In the genomic region with DNA sequence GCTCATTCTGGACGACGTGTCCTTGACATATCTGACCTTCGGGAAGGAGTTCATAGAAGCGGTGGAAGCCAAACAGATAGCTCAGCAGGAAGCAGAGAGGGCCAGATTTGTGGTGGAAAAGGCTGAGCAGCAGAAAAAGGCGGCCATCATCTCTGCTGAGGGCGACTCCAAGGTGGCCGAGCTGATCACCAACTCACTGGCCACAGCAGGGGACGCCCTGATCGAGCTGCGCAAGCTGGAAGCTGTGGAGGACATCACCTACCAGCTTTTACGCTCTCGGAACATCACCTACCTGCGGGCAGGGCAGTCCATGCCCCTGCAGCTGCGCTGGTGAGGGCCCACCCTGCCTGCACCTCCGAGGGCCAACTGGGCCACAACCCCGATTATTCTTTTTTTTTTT, we compare ENCODE assay signal across 39 cellular contexts.
"Had no signal": no experiment of that assay in that cellular context is flagged by ENCODE, and none has a peak within 500 bp of the region (broad histone marks: within the 10 kb centered on the region; RNA-seq: fewer than 3 reads in every experiment).

No MANE protein-coding gene starts in this region.

- H3K27me3 Mint-ChIP-seq: activated naive CD4-positive, alpha-beta T cell treated with anti-CD3 and anti-CD28 coated beads, Interleukin-2, amount 50 U/mL, for 24 hours; activated naive CD8-positive, alpha-beta T cell; activated naive CD8-positive, alpha-beta T cell treated with anti-CD3 and anti-CD28 coated beads for 36 hours; activated naive CD8-positive, alpha-beta T cell treated with anti-CD3 and anti-CD28 coated beads, Interleukin-2, amount 50 U/mL, for 24 hours; activated T-cell treated with anti-CD3 and anti-CD28 coated beads, Interleukin-2, amount 50 U/mL, for 24 hours; activated T-helper 17 cell treated with anti-CD3 and anti-CD28 coated beads, Interleukin-2, amount 50 U/mL, for 72 hours; central memory CD8-positive, alpha-beta T cell had no signal

- H3K36me3 Mint-ChIP-seq: activated naive CD4-positive, alpha-beta T cell treated with anti-CD3 and anti-CD28 coated beads, Interleukin-2, amount 10 ng/mL, durations not matched to agents 7 days and 5 days; activated naive CD4-positive, alpha-beta T cell treated with anti-CD3 and anti-CD28 coated beads, Interleukin-2, amount 50 U/mL, for 72 hours; activated naive CD8-positive, alpha-beta T cell treated with anti-CD3 and anti-CD28 coated beads, Interleukin-2, amount 10 ng/mL, durations not matched to agents 7 days and 5 days had no signal

- H3K4me1 ChIP-seq: adrenal gland, ascending aorta, body of pancreas, breast epithelium had no signal

- H3K9me3 Mint-ChIP-seq: activated naive CD4-positive, alpha-beta T cell treated with anti-CD3 and anti-CD28 coated beads for 36 hours; activated naive CD4-positive, alpha-beta T cell treated with anti-CD3 and anti-CD28 coated beads, Interleukin-2, amount 10 ng/mL, durations not matched to agents 7 days and 5 days; activated naive CD4-positive, alpha-beta T cell treated with anti-CD3 and anti-CD28 coated beads, Interleukin-2, amount 50 U/mL, for 24 hours; activated naive CD4-positive, alpha-beta T cell treated with anti-CD3 and anti-CD28 coated beads, Interleukin-2, amount 50 U/mL, for 72 hours; activated naive CD8-positive, alpha-beta T cell treated with anti-CD3 and anti-CD28 coated beads for 36 hours; activated naive CD8-positive, alpha-beta T cell treated with anti-CD3 and anti-CD28 coated beads, Interleukin-2, amount 10 ng/mL, durations not matched to agents 7 days and 5 days; activated T-cell treated with anti-CD3 and anti-CD28 coated beads, Interleukin-2, amount 50 U/mL, for 24 hours; activated T-cell treated with anti-CD3 and anti-CD28 coated beads, Interleukin-2, amount 50 U/mL, for 4 hours; activated T-cell treated with anti-CD3 and anti-CD28 coated beads, Interleukin-2, amount 50 U/mL, for 72 hours; activated T-helper 1 cell treated with anti-CD3 and anti-CD28 coated beads, Interleukin-12 subunit alpha, Interleukin-12 subunit beta, Interleukin-2, Interleukin-4 antibody, amounts not matched to agents 30 ng/mL and 10 ng/mL and 1 ng/mL, durations not matched to agents 14 hours and 24 hours and 36 hours; activated T-helper 17 cell treated with anti-CD3 and anti-CD28 coated beads, Interleukin-2, amount 50 U/mL, for 72 hours; activated T-helper 2 cell treated with anti-CD3 and anti-CD28 coated beads, Interferon-gamma antibody, Interleukin-2, Interleukin-4, amounts not matched to agents 10 μg/mL and 5 μg/mL and 100 μg/mL, durations not matched to agents 14 hours and 24 hours and 36 hours; central memory CD8-positive, alpha-beta T cell had no signal

- H3K4me3 Mint-ChIP-seq: activated naive CD4-positive, alpha-beta T cell treated with anti-CD3 and anti-CD28 coated beads for 36 hours; activated naive CD4-positive, alpha-beta T cell treated with anti-CD3 and anti-CD28 coated beads, Interleukin-2, amount 10 ng/mL, durations not matched to agents 7 days and 5 days; activated naive CD4-positive, alpha-beta T cell treated with anti-CD3 and anti-CD28 coated beads, Interleukin-2, amount 50 U/mL, for 24 hours; activated naive CD8-positive, alpha-beta T cell; activated naive CD8-positive, alpha-beta T cell treated with anti-CD3 and anti-CD28 coated beads for 36 hours; activated naive CD8-positive, alpha-beta T cell treated with anti-CD3 and anti-CD28 coated beads, Interleukin-2, amount 10 ng/mL, durations not matched to agents 7 days and 5 days; activated naive CD8-positive, alpha-beta T cell treated with anti-CD3 and anti-CD28 coated beads, Interleukin-2, amount 50 U/mL, for 24 hours; activated T-cell treated with anti-CD3 and anti-CD28 coated beads, Interleukin-2, amount 50 U/mL, for 24 hours; activated T-cell treated with anti-CD3 and anti-CD28 coated beads, Interleukin-2, amount 50 U/mL, for 4 hours; activated T-cell treated with anti-CD3 and anti-CD28 coated beads, Interleukin-2, amount 50 U/mL, for 72 hours; activated T-helper 1 cell treated with anti-CD3 and anti-CD28 coated beads, Interleukin-12 subunit alpha, Interleukin-12 subunit beta, Interleukin-2, Interleukin-4 antibody, amounts not matched to agents 30 ng/mL and 10 ng/mL and 1 ng/mL, durations not matched to agents 14 hours and 24 hours and 36 hours; activated T-helper 17 cell treated with anti-CD3 and anti-CD28 coated beads, Interleukin-2, amount 50 U/mL, for 72 hours; brain; central memory CD8-positive, alpha-beta T cell had no signal

- H3K9me3 ChIP-seq: adrenal gland, ascending aorta, body of pancreas, breast epithelium had no signal

- DNase-seq: activated effector memory CD4-positive, alpha-beta T cell treated with anti-CD3 and anti-CD28 coated beads, Interleukin-2, amount 50 U/mL, for 16 hours; activated effector memory CD4-positive, alpha-beta T cell treated with Interleukin-2 at 50 U/mL for 16 hours; activated gamma-delta T cell; activated gamma-delta T cell treated with Interleukin-2 at 50 U/mL for 16 hours; activated naive CD4-positive, alpha-beta T cell; activated naive CD4-positive, alpha-beta T cell treated with anti-CD3 and anti-CD28 coated beads for 36 hours; activated naive CD4-positive, alpha-beta T cell treated with anti-CD3 and anti-CD28 coated beads, Interleukin-2, amount 10 ng/mL, durations not matched to agents 7 days and 5 days; activated naive CD4-positive, alpha-beta T cell treated with anti-CD3 and anti-CD28 coated beads, Interleukin-2, amount 50 U/mL, for 16 hours; activated naive CD4-positive, alpha-beta T cell treated with Interleukin-2 at 50 U/mL for 16 hours; activated naive CD8-positive, alpha-beta T cell treated with anti-CD3 and anti-CD28 coated beads for 36 hours; activated naive CD8-positive, alpha-beta T cell treated with anti-CD3 and anti-CD28 coated beads, Interleukin-2, amount 10 ng/mL, durations not matched to agents 7 days and 5 days; activated naive CD8-positive, alpha-beta T cell treated with anti-CD3 and anti-CD28 coated beads, Interleukin-2, amount 50 U/mL, for 24 hours; activated T-cell treated with anti-CD3 and anti-CD28 coated beads, Interleukin-2, amount 50 U/mL, for 1 hour; activated T-cell treated with anti-CD3 and anti-CD28 coated beads, Interleukin-2, amount 50 U/mL, for 24 hours; activated T-cell treated with anti-CD3 and anti-CD28 coated beads, Interleukin-2, amount 50 U/mL, for 4 hours; activated T-cell treated with anti-CD3 and anti-CD28 coated beads, Interleukin-2, amount 50 U/mL, for 48 hours; activated T-cell treated with anti-CD3 and anti-CD28 coated beads, Interleukin-2, amount 50 U/mL, for 72 hours; adrenal gland; amniotic stem cell; amygdala; anterior cingulate cortex; aorta; body of pancreas; brain microvascular endothelial cell; caudate nucleus; central memory CD4-positive, alpha-beta T cell; cerebellar nuclear complex had no signal

- H3K4me3 ChIP-seq: adrenal gland, ascending aorta, body of pancreas, breast epithelium, cardiac muscle cell had no signal

- H3K27me3 ChIP-seq: adrenal gland, ascending aorta, body of pancreas, brain microvascular endothelial cell, breast epithelium, cardiac muscle cell had no signal

- ATAC-seq: activated naive CD4-positive, alpha-beta T cell treated with anti-CD3 and anti-CD28 coated beads, Interleukin-2, amount 50 U/mL, for 72 hours; activated naive CD8-positive, alpha-beta T cell treated with anti-CD3 and anti-CD28 coated beads, Interleukin-2, amount 50 U/mL, for 24 hours; activated T-cell treated with anti-CD3 and anti-CD28 coated beads, Interleukin-2, amount 50 U/mL, for 4 hours; activated T-cell treated with anti-CD3 and anti-CD28 coated beads, Interleukin-2, amount 50 U/mL, for 72 hours; activated T-helper 17 cell treated with anti-CD3 and anti-CD28 coated beads, Interleukin-2, amount 50 U/mL, for 72 hours; body of pancreas had no signal

- H3K27ac ChIP-seq: adrenal gland, ascending aorta, body of pancreas, brain microvascular endothelial cell, breast epithelium, cardiac muscle cell had no signal

- H3K36me3 ChIP-seq: adrenal gland, ascending aorta, brain microvascular endothelial cell, breast epithelium, cardiac muscle cell had no signal

- H3K4me1 Mint-ChIP-seq: activated naive CD8-positive, alpha-beta T cell treated with anti-CD3 and anti-CD28 coated beads for 36 hours; activated naive CD8-positive, alpha-beta T cell treated with anti-CD3 and anti-CD28 coated beads, Interleukin-2, amount 50 U/mL, for 24 hours; activated T-helper 17 cell treated with anti-CD3 and anti-CD28 coated beads, Interleukin-2, amount 50 U/mL, for 72 hours; brain; central memory CD8-positive, alpha-beta T cell had no signal

- H3K27ac Mint-ChIP-seq: activated naive CD4-positive, alpha-beta T cell treated with anti-CD3 and anti-CD28 coated beads for 36 hours; activated naive CD4-positive, alpha-beta T cell treated with anti-CD3 and anti-CD28 coated beads, Interleukin-2, amount 10 ng/mL, durations not matched to agents 7 days and 5 days; activated naive CD4-positive, alpha-beta T cell treated with anti-CD3 and anti-CD28 coated beads, Interleukin-2, amount 50 U/mL, for 24 hours; activated naive CD4-positive, alpha-beta T cell treated with anti-CD3 and anti-CD28 coated beads, Interleukin-2, amount 50 U/mL, for 72 hours; activated naive CD8-positive, alpha-beta T cell; activated naive CD8-positive, alpha-beta T cell treated with anti-CD3 and anti-CD28 coated beads for 36 hours; activated naive CD8-positive, alpha-beta T cell treated with anti-CD3 and anti-CD28 coated beads, Interleukin-2, amount 10 ng/mL, durations not matched to agents 7 days and 5 days; activated naive CD8-positive, alpha-beta T cell treated with anti-CD3 and anti-CD28 coated beads, Interleukin-2, amount 50 U/mL, for 24 hours; activated T-cell treated with anti-CD3 and anti-CD28 coated beads, Interleukin-2, amount 50 U/mL, for 24 hours; activated T-cell treated with anti-CD3 and anti-CD28 coated beads, Interleukin-2, amount 50 U/mL, for 72 hours; activated T-helper 1 cell treated with anti-CD3 and anti-CD28 coated beads, Interleukin-12 subunit alpha, Interleukin-12 subunit beta, Interleukin-2, Interleukin-4 antibody, amounts not matched to agents 30 ng/mL and 10 ng/mL and 1 ng/mL, durations not matched to agents 14 hours and 24 hours and 36 hours; activated T-helper 17 cell treated with anti-CD3 and anti-CD28 coated beads, Interleukin-2, amount 50 U/mL, for 72 hours; activated T-helper 2 cell treated with anti-CD3 and anti-CD28 coated beads, Interferon-gamma antibody, Interleukin-2, Interleukin-4, amounts not matched to agents 10 μg/mL and 5 μg/mL and 100 μg/mL, durations not matched to agents 14 hours and 24 hours and 36 hours; brain had no signal

- FAIRE-seq: astrocyte had no signal
